8 cellular contexts compared by ENCODE assay signal in genomic region chr6:35311390-35312075, GRCh38.
DNase-seq lines count a peak whose midpoint lies in the region; ATAC-seq lines count a peak whose summit lies in the region.

No MANE protein-coding gene starts in this region.

- DNase-seq in T-helper 22 cell (ENCODE audit: low read depth) (peak; percentile 29), SHP77 (lab: John Stamatoyannopoulos, UW) (no peak), NCI-H1436 (lab: John Stamatoyannopoulos, UW) (no peak)
- peak; percentile 45 for DNase-seq in activated naive CD8-positive, alpha-beta T cell treated with anti-CD3 and anti-CD28 coated beads, Interleukin-2, amount 50 U/mL, for 24 hours
- peak; percentile 48 to 50 for DNase-seq in stimulated activated CD4-positive, alpha-beta T cell treated with anti-CD3 and anti-CD28 coated beads, Interleukin-2, amount 100 ng/mL, for 24 hours

- peak overlapping the region; percentile 55 for H3K4me3 Mint-ChIP-seq in activated naive CD8-positive, alpha-beta T cell treated with anti-CD3 and anti-CD28 coated beads, Interleukin-2, amount 50 U/mL, for 24 hours

- H3K27ac Mint-ChIP-seq in activated naive CD8-positive, alpha-beta T cell treated with anti-CD3 and anti-CD28 coated beads, Interleukin-2, amount 50 U/mL, for 24 hours, result peak overlapping the region; percentile 94

- ATAC-seq in GM19035 (IDR thresholded peaks at IDR 0.05; ENCODE audit: unreplicated experiment), result peak; percentile 59
- ATAC-seq in activated naive CD8-positive, alpha-beta T cell treated with anti-CD3 and anti-CD28 coated beads, Interleukin-2, amount 50 U/mL, for 24 hours, result peak; percentile 34
- ATAC-seq in GM21529 (IDR thresholded peaks at IDR 0.05; ENCODE audit: unreplicated experiment), result no peak
- ATAC-seq in HG03571 (IDR thresholded peaks at IDR 0.05; ENCODE audit: unreplicated experiment), result no peak

- H3K4me1 Mint-ChIP-seq in activated naive CD8-positive, alpha-beta T cell treated with anti-CD3 and anti-CD28 coated beads, Interleukin-2, amount 50 U/mL, for 24 hours, result peaks cover 82% of the 10 kb centered on the region

- H3K9me3 Mint-ChIP-seq in activated naive CD8-positive, alpha-beta T cell treated with anti-CD3 and anti-CD28 coated beads, Interleukin-2, amount 50 U/mL, for 24 hours, result no peaks in the 10 kb centered on the region

- H3K27me3 Mint-ChIP-seq in activated naive CD8-positive, alpha-beta T cell treated with anti-CD3 and anti-CD28 coated beads, Interleukin-2, amount 50 U/mL, for 24 hours, result no peaks in the 10 kb centered on the region

- peaks cover 60% of the 10 kb centered on the region for H3K36me3 Mint-ChIP-seq in activated naive CD8-positive, alpha-beta T cell treated with anti-CD3 and anti-CD28 coated beads, Interleukin-2, amount 50 U/mL, for 24 hours (ENCODE audit: low read depth)

Comparison
In these comparisons a context has a peak if more than half of its experiments do, and no peak if none do; other contexts are left out.
1. ATAC-seq: peak in GM19035 (single experiment) and activated naive CD8-positive, alpha-beta T cell treated with anti-CD3 and anti-CD28 coated beads, Interleukin-2, amount 50 U/mL, for 24 hours (single experiment); none in GM21529 (single experiment) and HG03571 (single experiment).
2. DNase-seq: peak in T-helper 22 cell (single experiment), activated naive CD8-positive, alpha-beta T cell treated with anti-CD3 and anti-CD28 coated beads, Interleukin-2, amount 50 U/mL, for 24 hours (single experiment) and stimulated activated CD4-positive, alpha-beta T cell treated with anti-CD3 and anti-CD28 coated beads, Interleukin-2, amount 100 ng/mL, for 24 hours (2 of 2); none in SHP77 (0 of 2) and NCI-H1436 (single experiment).